ENCODE assay signal across 1 cellular context in genomic region chr15:29815000-29815704, GRCh38.
A peak's percentile ranks its signal among the peaks of the same experiment; 100 is the strongest.
TF ChIP-seq lines count a peak whose summit lies in the region.

No MANE protein-coding gene starts in this region.

TF ChIP-seq in K562, 482 proteins besides CTCF, POLR2A, EP300 and RAD21 (continued from another document and continues in another):
- TF ChIP-seq ZNF395 (CRISPR knock-in tag; IDR thresholded peaks at IDR 0.05), result no peak
- no peak for TF ChIP-seq EZH2 (IDR thresholded peaks at IDR 0.05; ENCODE audit: borderline replicate concordance, low read depth, low read length)
- no peak for TF ChIP-seq ESRRA (IDR thresholded peaks at IDR 0.05; ENCODE audit: borderline replicate concordance, low read depth)
- TF ChIP-seq CC2D1A (IDR thresholded peaks at IDR 0.05), result no peak
- no peak for TF ChIP-seq E2F8 (IDR thresholded peaks at IDR 0.05; ENCODE audit: low read depth, partially characterized antibody)
- TF ChIP-seq XRCC5 (IDR thresholded peaks at IDR 0.05; ENCODE audit: low read depth, low read length), result no peak
- no peak for TF ChIP-seq BRF1 (IDR thresholded peaks at IDR 0.05; ENCODE audit: borderline replicate concordance, extremely low read depth, insufficient read length)
- no peak for TF ChIP-seq PPARD (CRISPR knock-in tag; IDR thresholded peaks at IDR 0.05)
- no peak for TF ChIP-seq NFYB (IDR thresholded peaks at IDR 0.05; ENCODE audit: extremely low read depth, insufficient read length)
- no peak for TF ChIP-seq ZNF589 (CRISPR knock-in tag; IDR thresholded peaks at IDR 0.05; ENCODE audit: low read depth)
- TF ChIP-seq CAMTA2 (CRISPR knock-in tag; conservative IDR thresholded peaks at IDR 0.05), result no peak
- no peak for TF ChIP-seq ZNF175 (CRISPR knock-in tag; IDR thresholded peaks at IDR 0.05; ENCODE audit: low read depth)
- no peak for TF ChIP-seq ZC3H8 (IDR thresholded peaks at IDR 0.05)
- no peak for TF ChIP-seq HOXB6 (CRISPR knock-in tag; IDR thresholded peaks at IDR 0.05; ENCODE audit: borderline replicate concordance)
- TF ChIP-seq ZNF316 (IDR thresholded peaks at IDR 0.05), result peak; percentile 93
- TF ChIP-seq FOXP4 (CRISPR knock-in tag; IDR thresholded peaks at IDR 0.05; ENCODE audit: borderline replicate concordance), result no peak
- TF ChIP-seq RUNX1 (IDR thresholded peaks at IDR 0.05; ENCODE audit: low read depth), result no peak
- TF ChIP-seq KDM5B (IDR thresholded peaks at IDR 0.05; ENCODE audit: insufficient replicate concordance, low read depth, low read length), result no peak
- TF ChIP-seq LCOR (CRISPR knock-in tag; IDR thresholded peaks at IDR 0.05), result no peak
- no peak for TF ChIP-seq RFX7 (CRISPR knock-in tag; IDR thresholded peaks at IDR 0.05)
- no peak for TF ChIP-seq HMBOX1 (IDR thresholded peaks at IDR 0.05)
- no peak for TF ChIP-seq ZBTB1 (CRISPR knock-in tag; IDR thresholded peaks at IDR 0.05; ENCODE audit: borderline replicate concordance, low read depth)
- no peak for TF ChIP-seq HNRNPL (IDR thresholded peaks at IDR 0.05; ENCODE audit: low read depth, low read length)
- no peak for TF ChIP-seq CREB3L1 (IDR thresholded peaks at IDR 0.05; ENCODE audit: borderline replicate concordance, low read depth)
- TF ChIP-seq ZSCAN29 (IDR thresholded peaks at IDR 0.05), result no peak
- peak; percentile 35; the same call in 1 of the 2 replicates for TF ChIP-seq ATF3 (IDR thresholded peaks at IDR 0.05)
- TF ChIP-seq ATF3 (CRISPR knock-in tag; conservative IDR thresholded peaks at IDR 0.05), result no peak
- peak; percentile 88 for TF ChIP-seq MAFG (tag; conservative IDR thresholded peaks at IDR 0.05)
- no peak for TF ChIP-seq SIRT6 (IDR thresholded peaks at IDR 0.05; ENCODE audit: low read depth, low read length)
- TF ChIP-seq CREM (IDR thresholded peaks at IDR 0.05; ENCODE audit: low read depth), result no peak
- TF ChIP-seq, protein P1, sequence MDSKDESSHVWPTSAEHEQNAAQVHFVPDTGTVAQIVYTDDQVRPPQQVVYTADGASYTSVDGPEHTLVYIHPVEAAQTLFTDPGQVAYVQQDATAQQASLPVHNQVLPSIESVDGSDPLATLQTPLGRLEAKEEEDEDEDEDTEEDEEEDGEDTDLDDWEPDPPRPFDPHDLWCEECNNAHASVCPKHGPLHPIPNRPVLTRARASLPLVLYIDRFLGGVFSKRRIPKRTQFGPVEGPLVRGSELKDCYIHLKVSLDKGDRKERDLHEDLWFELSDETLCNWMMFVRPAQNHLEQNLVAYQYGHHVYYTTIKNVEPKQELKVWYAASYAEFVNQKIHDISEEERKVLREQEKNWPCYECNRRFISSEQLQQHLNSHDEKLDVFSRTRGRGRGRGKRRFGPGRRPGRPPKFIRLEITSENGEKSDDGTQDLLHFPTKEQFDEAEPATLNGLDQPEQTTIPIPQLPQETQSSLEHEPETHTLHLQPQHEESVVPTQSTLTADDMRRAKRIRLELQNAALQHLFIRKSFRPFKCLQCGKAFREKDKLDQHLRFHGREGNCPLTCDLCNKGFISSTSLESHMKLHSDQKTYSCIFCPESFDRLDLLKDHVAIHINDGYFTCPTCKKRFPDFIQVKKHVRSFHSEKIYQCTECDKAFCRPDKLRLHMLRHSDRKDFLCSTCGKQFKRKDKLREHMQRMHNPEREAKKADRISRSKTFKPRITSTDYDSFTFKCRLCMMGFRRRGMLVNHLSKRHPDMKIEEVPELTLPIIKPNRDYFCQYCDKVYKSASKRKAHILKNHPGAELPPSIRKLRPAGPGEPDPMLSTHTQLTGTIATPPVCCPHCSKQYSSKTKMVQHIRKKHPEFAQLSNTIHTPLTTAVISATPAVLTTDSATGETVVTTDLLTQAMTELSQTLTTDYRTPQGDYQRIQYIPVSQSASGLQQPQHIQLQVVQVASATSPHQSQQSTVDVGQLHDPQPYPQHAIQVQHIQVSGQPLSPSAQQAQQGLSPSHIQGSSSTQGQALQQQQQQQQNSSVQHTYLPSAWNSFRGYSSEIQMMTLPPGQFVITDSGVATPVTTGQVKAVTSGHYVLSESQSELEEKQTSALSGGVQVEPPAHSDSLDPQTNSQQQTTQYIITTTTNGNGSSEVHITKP (IDR thresholded peaks at IDR 0.05; ENCODE audit: partially characterized antibody), result no peak
- TF ChIP-seq, protein P2, sequence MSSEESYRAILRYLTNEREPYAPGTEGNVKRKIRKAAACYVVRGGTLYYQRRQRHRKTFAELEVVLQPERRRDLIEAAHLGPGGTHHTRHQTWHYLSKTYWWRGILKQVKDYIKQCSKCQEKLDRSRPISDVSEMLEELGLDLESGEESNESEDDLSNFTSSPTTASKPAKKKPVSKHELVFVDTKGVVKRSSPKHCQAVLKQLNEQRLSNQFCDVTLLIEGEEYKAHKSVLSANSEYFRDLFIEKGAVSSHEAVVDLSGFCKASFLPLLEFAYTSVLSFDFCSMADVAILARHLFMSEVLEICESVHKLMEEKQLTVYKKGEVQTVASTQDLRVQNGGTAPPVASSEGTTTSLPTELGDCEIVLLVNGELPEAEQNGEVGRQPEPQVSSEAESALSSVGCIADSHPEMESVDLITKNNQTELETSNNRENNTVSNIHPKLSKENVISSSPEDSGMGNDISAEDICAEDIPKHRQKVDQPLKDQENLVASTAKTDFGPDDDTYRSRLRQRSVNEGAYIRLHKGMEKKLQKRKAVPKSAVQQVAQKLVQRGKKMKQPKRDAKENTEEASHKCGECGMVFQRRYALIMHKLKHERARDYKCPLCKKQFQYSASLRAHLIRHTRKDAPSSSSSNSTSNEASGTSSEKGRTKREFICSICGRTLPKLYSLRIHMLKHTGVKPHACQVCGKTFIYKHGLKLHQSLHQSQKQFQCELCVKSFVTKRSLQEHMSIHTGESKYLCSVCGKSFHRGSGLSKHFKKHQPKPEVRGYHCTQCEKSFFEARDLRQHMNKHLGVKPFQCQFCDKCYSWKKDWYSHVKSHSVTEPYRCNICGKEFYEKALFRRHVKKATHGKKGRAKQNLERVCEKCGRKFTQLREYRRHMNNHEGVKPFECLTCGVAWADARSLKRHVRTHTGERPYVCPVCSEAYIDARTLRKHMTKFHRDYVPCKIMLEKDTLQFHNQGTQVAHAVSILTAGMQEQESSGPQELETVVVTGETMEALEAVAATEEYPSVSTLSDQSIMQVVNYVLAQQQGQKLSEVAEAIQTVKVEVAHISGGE (CRISPR knock-in tag; IDR thresholded peaks at IDR 0.05), result no peak
- no peak for TF ChIP-seq ZNF280B (CRISPR knock-in tag; IDR thresholded peaks at IDR 0.05)
- TF ChIP-seq THRAP3 (IDR thresholded peaks at IDR 0.05; ENCODE audit: borderline replicate concordance), result no peak
- TF ChIP-seq, protein P3, sequence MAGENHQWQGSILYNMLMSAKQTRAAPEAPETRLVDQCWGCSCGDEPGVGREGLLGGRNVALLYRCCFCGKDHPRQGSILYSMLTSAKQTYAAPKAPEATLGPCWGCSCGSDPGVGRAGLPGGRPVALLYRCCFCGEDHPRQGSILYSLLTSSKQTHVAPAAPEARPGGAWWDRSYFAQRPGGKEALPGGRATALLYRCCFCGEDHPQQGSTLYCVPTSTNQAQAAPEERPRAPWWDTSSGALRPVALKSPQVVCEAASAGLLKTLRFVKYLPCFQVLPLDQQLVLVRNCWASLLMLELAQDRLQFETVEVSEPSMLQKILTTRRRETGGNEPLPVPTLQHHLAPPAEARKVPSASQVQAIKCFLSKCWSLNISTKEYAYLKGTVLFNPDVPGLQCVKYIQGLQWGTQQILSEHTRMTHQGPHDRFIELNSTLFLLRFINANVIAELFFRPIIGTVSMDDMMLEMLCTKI (IDR thresholded peaks at IDR 0.05; ENCODE audit: partially characterized antibody), result no peak
- TF ChIP-seq TEAD4 (IDR thresholded peaks at IDR 0.05; ENCODE audit: low read length), result 0 out of 2 replicates have a peak, but pooled peaks have one; percentile 23
- TF ChIP-seq TEAD4 (CRISPR knock-in tag; IDR thresholded peaks at IDR 0.05; ENCODE audit: borderline replicate concordance), result no peak
